8 cellular contexts compared by ENCODE assay signal in the genomic region with DNA sequence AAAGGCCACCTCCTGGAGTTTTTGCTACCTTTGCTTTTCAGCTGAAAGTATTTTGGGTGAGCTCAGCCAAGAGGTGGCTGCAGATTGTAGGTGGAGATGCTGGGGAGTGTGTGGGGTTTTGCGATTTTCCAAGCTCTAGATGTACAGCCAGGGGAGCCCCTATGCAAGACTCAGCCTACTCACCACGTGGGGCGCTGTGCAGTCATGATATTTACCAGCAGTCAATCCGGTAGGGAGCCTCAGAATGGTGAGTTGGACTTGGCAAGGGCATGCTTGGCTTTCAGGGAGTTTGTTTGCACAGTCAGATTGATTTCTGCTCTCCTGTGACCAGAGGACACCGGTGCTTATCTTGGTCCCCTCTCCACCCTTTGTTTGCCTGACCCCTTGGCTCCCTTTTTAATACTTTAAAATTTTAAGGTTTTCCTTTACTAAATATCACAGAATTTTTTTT.
A peak's percentile ranks its signal among the peaks of the same experiment; 100 is the strongest.
DNase-seq lines count a peak whose midpoint lies in the region; ATAC-seq, FAIRE-seq and TF ChIP-seq lines count a peak whose summit lies in the region.

No MANE protein-coding gene starts in this region.

- BruUV-seq in endothelial cell of umbilical vein (replicated peaks; lab: Mats Ljungman, UMichigan), result no TSS peak

- TF ChIP-seq POLR2A in NB4 (IDR thresholded peaks at IDR 0.05; ENCODE audit: extremely low read depth, insufficient read length) (no peak), endothelial cell of umbilical vein (IDR thresholded peaks at IDR 0.05; ENCODE audit: low read depth, low read length) (no peak)

- H3K36me3 ChIP-seq in endothelial cell of umbilical vein (ENCODE audit: control insufficient read depth in 2 of 2, extremely low read depth in 1 of 2, insufficient read depth in 2 of 2, low read length in 2 of 2), result no peaks in the 10 kb centered on the region

- H2AFZ ChIP-seq in endothelial cell of umbilical vein (ENCODE audit: low read depth, low read length), result no peak overlapping the region

- no peak overlapping the region for H3K27ac Mint-ChIP-seq in progenitor cell of endocrine pancreas
- H3K27ac Mint-ChIP-seq in natural killer cell, result no peak overlapping the region

- H3K9me3 Mint-ChIP-seq in progenitor cell of endocrine pancreas (ENCODE audit: low read depth) (peaks cover 3% of the 10 kb centered on the region), natural killer cell (no peaks in the 10 kb centered on the region)

- POLR2A ChIA-PET in endothelial cell of umbilical vein (lab: Charles Lee), result no interaction called here

- H3K79me2 ChIP-seq in endothelial cell of umbilical vein (ENCODE audit: control insufficient read depth, insufficient read depth, low read length), result no peaks in the 10 kb centered on the region

- no peaks in the 10 kb centered on the region for H4K20me1 ChIP-seq in endothelial cell of umbilical vein (replicated peaks; ENCODE audit: control insufficient read depth, extremely low read depth, insufficient read depth, low read length)

- H3K9ac ChIP-seq in endothelial cell of umbilical vein (replicated peaks; ENCODE audit: extremely low read depth, insufficient read depth, low read length), result no peak overlapping the region

- intact Hi-C loops in endothelial cell of umbilical vein (cut with micrococcal nuclease) (no loop called here), natural killer cell (cut with micrococcal nuclease) (no loop called here)

- no peak overlapping the region for H3K27ac ChIP-seq in endothelial cell of umbilical vein (ENCODE audit: insufficient read depth, low read depth, low read length)

- ATAC-seq in HG03175 (IDR thresholded peaks at IDR 0.05; ENCODE audit: unreplicated experiment), result no peak
- no peak for ATAC-seq in natural killer cell

- no peaks in the 10 kb centered on the region for H3K36me3 Mint-ChIP-seq in progenitor cell of endocrine pancreas (ENCODE audit: insufficient read depth)
- H3K36me3 Mint-ChIP-seq in natural killer cell, result no peaks in the 10 kb centered on the region

- no peak overlapping the region for H3K4me2 ChIP-seq in endothelial cell of umbilical vein (ENCODE audit: insufficient read depth, low read length)

- H3K9me1 ChIP-seq in endothelial cell of umbilical vein (replicated peaks; ENCODE audit: control insufficient read depth, extremely low read depth, insufficient read depth, low read length), result no peaks in the 10 kb centered on the region

- H3K27me3 Mint-ChIP-seq in progenitor cell of endocrine pancreas, result no peaks in the 10 kb centered on the region
- peaks cover 9 to 15% of the 10 kb centered on the region in 2 donors for H3K27me3 Mint-ChIP-seq in natural killer cell (ENCODE audit: low read depth in 2 of 2)

- no peaks in the 10 kb centered on the region for H3K27me3 ChIP-seq in endothelial cell of umbilical vein (ENCODE audit: control insufficient read depth in 2 of 2, insufficient read depth in 2 of 2, low read length in 2 of 2)

- peak; percentile 79 for TF ChIP-seq CTCF in NB4 (IDR thresholded peaks at IDR 0.05; ENCODE audit: low read depth, low read length)
- peak; percentile 39 to 65 for TF ChIP-seq CTCF in endothelial cell of umbilical vein (IDR thresholded peaks at IDR 0.05; ENCODE audit: extremely low read depth in 1 of 2, insufficient read depth in 1 of 2, low read depth in 1 of 2, low read length in 2 of 2)
- TF ChIP-seq CTCF in progenitor cell of endocrine pancreas (IDR thresholded peaks at IDR 0.05; ENCODE audit: unreplicated experiment), result peak; percentile 81
- TF ChIP-seq CTCF in natural killer cell (IDR thresholded peaks at IDR 0.05), result no peak

- peaks cover 15% of the 10 kb centered on the region for H3K4me1 Mint-ChIP-seq in progenitor cell of endocrine pancreas (ENCODE audit: low read depth)
- H3K4me1 Mint-ChIP-seq in natural killer cell, result no peaks in the 10 kb centered on the region

- dilution Hi-C loops in endothelial cell of umbilical vein (cut with MboI; ENCODE audit: extremely low pct_ligation_motif_present, low sequenced_read_pairs), result no loop called here

- CTCF ChIA-PET in endothelial cell of umbilical vein (lab: Charles Lee), result interaction anchor here (0.7 to 2.5 kb wide), 5 partner anchors 12 to 137 kb away, joined by 3 to 7 read pairs (median 3); no protein-coding TSS in a partner anchor

- peak overlapping the region; percentile 38 for H3K4me3 ChIP-seq in NB4 (ENCODE audit: low read depth, low read length)
- H3K4me3 ChIP-seq in endothelial cell of umbilical vein (replicated peaks in 1 of 3; ENCODE audit: insufficient read depth in 1 of 3, low read depth in 1 of 3, low read length in 3 of 3), result no peak overlapping the region

- no peaks in the 10 kb centered on the region for H3K9me3 ChIP-seq in endothelial cell of umbilical vein (replicated peaks; ENCODE audit: control insufficient read depth, insufficient read depth, low read length)

- H3K4me3 Mint-ChIP-seq in progenitor cell of endocrine pancreas (ENCODE audit: low read depth) (no peak overlapping the region), natural killer cell (no peak overlapping the region)

- no peaks in the 10 kb centered on the region for H3K4me1 ChIP-seq in endothelial cell of umbilical vein (ENCODE audit: control insufficient read depth, extremely low read depth, insufficient read depth, low read length)

- peak; percentile 30 for DNase-seq in stimulated activated CD4-positive, alpha-beta T cell treated with anti-CD3 and anti-CD28 coated beads, Interleukin-12 subunit alpha, Interleukin-12 subunit beta, amount 100 ng/mL, for 4 hours
- no peak for DNase-seq in stimulated activated CD4-positive, alpha-beta T cell treated with anti-CD3 and anti-CD28 coated beads, Interleukin-2, amount 100 ng/mL, for 48 hours
- DNase-seq in NB4 (ENCODE audit: low read depth) (peak; percentile 83), T-helper 2 cell (peak in 4 of 5 experiments; percentile 28 to 89 (median 56)), endothelial cell of umbilical vein (ENCODE audit: low read depth, low spot score) (peak; percentile 51), progenitor cell of endocrine pancreas (ENCODE audit: low spot score, unreplicated experiment) (peak; percentile 71), natural killer cell (no peak)

- FAIRE-seq in endothelial cell of umbilical vein (lab: Jason Lieb, UNC), result peak; percentile 49

TF ChIP-seq in endothelial cell of umbilical vein, 7 proteins besides CTCF, POLR2A, EP300 and RAD21:
- no peak for TF ChIP-seq EZH2 (IDR thresholded peaks at IDR 0.05; ENCODE audit: borderline replicate concordance, low read depth, low read length, severe bottlenecking)
- no peak for TF ChIP-seq GATA2 (IDR thresholded peaks at IDR 0.05; ENCODE audit: insufficient read depth, insufficient read length, low read depth, low read length)
- no peak for TF ChIP-seq JUN (IDR thresholded peaks at IDR 0.05; ENCODE audit: borderline replicate concordance, insufficient read depth, insufficient read length, low read depth)
- no peak for TF ChIP-seq MYC (IDR thresholded peaks at IDR 0.05; ENCODE audit: low read depth, low read length)
- TF ChIP-seq POLR2AphosphoS5 (IDR thresholded peaks at IDR 0.05; ENCODE audit: insufficient read depth, low read depth, low read length), result no peak

Comparison
In these comparisons a context has a peak if more than half of its experiments do, and no peak if none do; other contexts are left out.
1. DNase-seq: peak in stimulated activated CD4-positive, alpha-beta T cell treated with anti-CD3 and anti-CD28 coated beads, Interleukin-12 subunit alpha, Interleukin-12 subunit beta, amount 100 ng/mL, for 4 hours (single experiment), NB4 (single experiment), T-helper 2 cell (4 of 5), endothelial cell of umbilical vein (single experiment) and progenitor cell of endocrine pancreas (single experiment); none in stimulated activated CD4-positive, alpha-beta T cell treated with anti-CD3 and anti-CD28 coated beads, Interleukin-2, amount 100 ng/mL, for 48 hours (0 of 2) and natural killer cell (single experiment).